Comparison of ENCODE assay signal across 1 cellular context in genomic region chr16:777826-778225, GRCh38.
TF ChIP-seq lines count a peak whose summit lies in the region.

No MANE protein-coding gene starts in this region.

TF ChIP-seq in WTC11, 78 proteins besides CTCF, POLR2A, EP300 and RAD21 (continued from another document):
- no peak for TF ChIP-seq PREB (CRISPR knock-in tag; IDR thresholded peaks at IDR 0.05; ENCODE audit: borderline replicate concordance)
- no peak for TF ChIP-seq ZNF396 (CRISPR knock-in tag; IDR thresholded peaks at IDR 0.05; ENCODE audit: borderline replicate concordance)
- TF ChIP-seq JUN (CRISPR knock-in tag; IDR thresholded peaks at IDR 0.05) = no peak
- TF ChIP-seq ZNF512 (CRISPR knock-in tag; IDR thresholded peaks at IDR 0.05; ENCODE audit: borderline replicate concordance) = no peak
- no peak for TF ChIP-seq SMAD4 (CRISPR knock-in tag; IDR thresholded peaks at IDR 0.05)
- TF ChIP-seq ETV6 (CRISPR knock-in tag; IDR thresholded peaks at IDR 0.05) = no peak
- no peak for TF ChIP-seq AR (CRISPR knock-in tag; IDR thresholded peaks at IDR 0.05)
- no peak for TF ChIP-seq GTF2I (CRISPR knock-in tag; conservative IDR thresholded peaks at IDR 0.05)
- TF ChIP-seq CBFB (CRISPR knock-in tag; IDR thresholded peaks at IDR 0.05; ENCODE audit: low read depth) = no peak
- TF ChIP-seq ZMAT4 (CRISPR knock-in tag; IDR thresholded peaks at IDR 0.05) = no peak
- no peak for TF ChIP-seq USF1 (CRISPR knock-in tag; IDR thresholded peaks at IDR 0.05)
- no peak for TF ChIP-seq HMGA2 (CRISPR knock-in tag; IDR thresholded peaks at IDR 0.05)
